In the genomic region with DNA sequence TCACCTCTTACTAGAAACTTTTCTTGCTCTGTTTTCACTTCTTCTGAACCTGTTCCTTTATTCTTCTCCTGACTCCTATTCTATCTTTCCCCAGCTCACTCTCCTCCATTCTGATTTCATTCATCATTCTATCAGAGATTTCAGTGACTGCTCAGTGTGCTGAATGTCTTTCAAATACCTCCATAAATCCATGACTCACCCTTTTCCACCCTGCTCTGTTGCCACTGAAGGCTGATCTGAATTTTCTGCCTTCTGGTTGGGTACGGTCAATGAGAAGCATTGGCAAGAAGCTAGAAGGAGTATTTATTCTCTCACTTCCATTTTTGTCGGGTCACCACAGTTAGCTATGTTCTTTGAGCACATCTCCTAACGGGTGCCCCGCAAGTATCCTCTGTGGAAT, we compare ENCODE assay signal across 22 cellular contexts.
"Had no signal": no experiment of that assay in that cellular context is flagged by ENCODE, and none has a peak within 500 bp of the region (broad histone marks: within the 10 kb centered on the region; RNA-seq: fewer than 3 reads in every experiment).

No MANE protein-coding gene starts in this region.

- H3K27me3 Mint-ChIP-seq: activated CD4-positive, alpha-beta T cell treated with anti-CD3 and anti-CD28 coated beads, Interleukin-2, amount 10 ng/mL, durations not matched to agents 24 days and 14 days; dendritic cell treated with granulocyte-macrophage colony-stimulating factor and Interleukin-4, amounts not matched to agents 40 ng/mL and 50 ng/mL, for 4 days; effector memory CD8-positive, alpha-beta T cell; memory B cell; natural killer cell treated with Interleukin-12 subunit alpha and Interleukin-12 subunit beta and Interleukin-15 and Interleukin-18, amount 100 ng/mL, for 72 hours; progenitor cell of endocrine pancreas; stimulated activated naive CD8-positive, alpha-beta T cell treated with anti-CD3 and anti-CD28 coated beads, Interleukin-15, Interleukin-2, amounts not matched to agents 100 ng/mL and 50 ng/mL, for 24 hours had no signal

- H3K27ac ChIP-seq: breast epithelium, epithelial cell of prostate, gastroesophageal sphincter, left ventricle myocardium inferior, right lobe of liver, upper lobe of right lung had no signal

- H3K36me3 Mint-ChIP-seq: activated naive CD4-positive, alpha-beta T cell treated with anti-CD3 and anti-CD28 coated beads, Interleukin-2, amount 50 U/mL, for 72 hours; memory B cell; natural killer cell treated with Interleukin-12 subunit alpha and Interleukin-12 subunit beta and Interleukin-15 and Interleukin-18, amount 100 ng/mL, for 72 hours had no signal

- DNase-seq: activated CD4-positive, alpha-beta T cell treated with anti-CD3 and anti-CD28 coated beads, Interleukin-2, amount 10 ng/mL, durations not matched to agents 24 days and 14 days; activated CD4-positive, CD25-positive, alpha-beta regulatory T cell; activated CD8-positive, alpha-beta memory T cell treated with anti-CD3 and anti-CD28 coated beads, Interleukin-2, amount 50 U/mL, for 4 hours; activated CD8-positive, alpha-beta T cell treated with anti-CD3 and anti-CD28 coated beads, Interleukin-2, amount 10 ng/mL, durations not matched to agents 7 days and 5 days; activated gamma-delta T cell; activated T-cell treated with anti-CD3 and anti-CD28 coated beads, Interleukin-2, amount 50 U/mL, for 48 hours; amygdala; effector memory CD8-positive, alpha-beta T cell; left ventricle myocardium inferior; nucleus accumbens; right lobe of liver; upper lobe of right lung had no signal

- H3K9me3 Mint-ChIP-seq: activated CD4-positive, alpha-beta T cell treated with anti-CD3 and anti-CD28 coated beads, Interleukin-2, amount 10 ng/mL, durations not matched to agents 24 days and 14 days; T-helper 2 cell treated with Interferon-gamma antibody and Interleukin-4, amounts not matched to agents 5 μg/mL and 100 μg/mL, for 36 hours had no signal

- H3K4me3 ChIP-seq: breast epithelium, gastroesophageal sphincter, left ventricle myocardium inferior, right lobe of liver, upper lobe of right lung had no signal

- H3K4me1 Mint-ChIP-seq: activated CD4-positive, alpha-beta T cell treated with anti-CD3 and anti-CD28 coated beads, Interleukin-2, amount 10 ng/mL, durations not matched to agents 24 days and 14 days; memory B cell had no signal

- H3K27ac Mint-ChIP-seq: activated CD4-positive, alpha-beta T cell treated with anti-CD3 and anti-CD28 coated beads, Interleukin-2, amount 10 ng/mL, durations not matched to agents 24 days and 14 days; activated CD8-positive, alpha-beta T cell treated with anti-CD3 and anti-CD28 coated beads, Interleukin-2, amount 10 ng/mL, durations not matched to agents 7 days and 5 days; activated naive CD4-positive, alpha-beta T cell treated with anti-CD3 and anti-CD28 coated beads, Interleukin-2, amount 50 U/mL, for 72 hours; dendritic cell treated with granulocyte-macrophage colony-stimulating factor and Interleukin-4, amounts not matched to agents 40 ng/mL and 50 ng/mL, for 4 days; effector memory CD8-positive, alpha-beta T cell; memory B cell; natural killer cell treated with Interleukin-12 subunit alpha and Interleukin-12 subunit beta and Interleukin-15 and Interleukin-18, amount 100 ng/mL, for 72 hours; progenitor cell of endocrine pancreas; stimulated activated naive CD8-positive, alpha-beta T cell treated with anti-CD3 and anti-CD28 coated beads, Interleukin-15, Interleukin-2, amounts not matched to agents 100 ng/mL and 50 ng/mL, for 24 hours; T-helper 2 cell treated with Interferon-gamma antibody and Interleukin-4, amounts not matched to agents 5 μg/mL and 100 μg/mL, for 36 hours had no signal

- H3K4me3 Mint-ChIP-seq: activated CD4-positive, alpha-beta T cell treated with anti-CD3 and anti-CD28 coated beads, Interleukin-2, amount 10 ng/mL, durations not matched to agents 24 days and 14 days; activated CD8-positive, alpha-beta T cell treated with anti-CD3 and anti-CD28 coated beads, Interleukin-2, amount 10 ng/mL, durations not matched to agents 7 days and 5 days; dendritic cell treated with granulocyte-macrophage colony-stimulating factor and Interleukin-4, amounts not matched to agents 40 ng/mL and 50 ng/mL, for 4 days; effector memory CD8-positive, alpha-beta T cell; memory B cell; natural killer cell treated with Interleukin-12 subunit alpha and Interleukin-12 subunit beta and Interleukin-15 and Interleukin-18, amount 100 ng/mL, for 72 hours; stimulated activated naive CD8-positive, alpha-beta T cell treated with anti-CD3 and anti-CD28 coated beads, Interleukin-15, Interleukin-2, amounts not matched to agents 100 ng/mL and 50 ng/mL, for 24 hours; T-helper 2 cell treated with Interferon-gamma antibody and Interleukin-4, amounts not matched to agents 5 μg/mL and 100 μg/mL, for 36 hours had no signal

- H3K4me1 ChIP-seq: breast epithelium, gastroesophageal sphincter, left ventricle myocardium inferior, right lobe of liver, upper lobe of right lung had no signal

- ATAC-seq: activated CD8-positive, alpha-beta T cell treated with anti-CD3 and anti-CD28 coated beads, Interleukin-2, amount 10 ng/mL, durations not matched to agents 7 days and 5 days; activated naive CD4-positive, alpha-beta T cell treated with anti-CD3 and anti-CD28 coated beads, Interleukin-2, amount 50 U/mL, for 72 hours; effector memory CD8-positive, alpha-beta T cell; gastroesophageal sphincter; natural killer cell treated with Interleukin-12 subunit alpha and Interleukin-12 subunit beta and Interleukin-15 and Interleukin-18, amount 100 ng/mL, for 72 hours; right lobe of liver; upper lobe of right lung had no signal

- H3K9me3 ChIP-seq: breast epithelium, gastroesophageal sphincter, left ventricle myocardium inferior, right lobe of liver, upper lobe of right lung had no signal

- H3K27me3 ChIP-seq: gastroesophageal sphincter, right lobe of liver, upper lobe of right lung had no signal

- H3K36me3 ChIP-seq: breast epithelium, gastroesophageal sphincter, left ventricle myocardium inferior, right lobe of liver, upper lobe of right lung had no signal
